ENCODE assay signal across 18 cellular contexts in the genomic region with DNA sequence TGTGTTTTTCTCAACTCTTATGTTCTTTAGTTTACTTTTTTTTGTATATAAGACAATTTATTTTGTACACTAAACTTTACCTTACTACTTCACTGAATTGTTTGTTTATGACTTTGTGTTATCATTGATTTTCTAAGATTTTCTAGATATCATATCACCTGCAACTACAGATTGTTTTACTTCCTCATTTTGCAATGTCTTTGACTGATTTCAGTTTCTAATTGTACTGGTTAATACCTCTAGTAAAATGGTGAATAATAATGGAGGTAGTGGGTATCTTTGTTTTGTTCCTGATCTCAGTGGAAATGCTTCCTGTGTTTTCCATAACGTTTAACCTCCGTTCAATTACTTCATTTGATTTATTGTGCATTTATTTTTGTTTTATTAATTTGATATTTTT.
DNase-seq lines count a peak whose midpoint lies in the region; ATAC-seq lines count a peak whose summit lies in the region.
"Had no signal": no experiment of that assay in that cellular context is flagged by ENCODE, and none has a peak within 500 bp of the region (broad histone marks: within the 10 kb centered on the region; RNA-seq: fewer than 3 reads in every experiment).

No MANE protein-coding gene starts in this region.

- DNase-seq in germinal center (ENCODE audit: low spot score) (no peak), NAMALWA (ENCODE audit: low spot score) (no peak), DMS153 (lab: John Stamatoyannopoulos, UW) (no peak), kidney glomerular epithelial cell (lab: John Stamatoyannopoulos, UW) (no peak)
- DNase-seq: Calu3; CD4-positive, alpha-beta T cell; DMS79 treated with DMSO at 0.1 percent for 48 hours; H9; NCI-H2081 treated with DMSO at 0.1 percent for 48 hours; NCI-H510A; NCI-H774; PC-9; SJCRH30; T-helper 2 cell had no signal

- ATAC-seq in GM18868 (IDR thresholded peaks at IDR 0.05; ENCODE audit: unreplicated experiment) = peak; percentile 78
- peak; percentile 42 for ATAC-seq in HG02798 (IDR thresholded peaks at IDR 0.05; ENCODE audit: poor library complexity, unreplicated experiment)
- peak; percentile 64 for ATAC-seq in HG03442 (IDR thresholded peaks at IDR 0.05; ENCODE audit: unreplicated experiment)
- ATAC-seq: K562 had no signal
